1 cellular context compared by ENCODE assay signal in the genomic region with DNA sequence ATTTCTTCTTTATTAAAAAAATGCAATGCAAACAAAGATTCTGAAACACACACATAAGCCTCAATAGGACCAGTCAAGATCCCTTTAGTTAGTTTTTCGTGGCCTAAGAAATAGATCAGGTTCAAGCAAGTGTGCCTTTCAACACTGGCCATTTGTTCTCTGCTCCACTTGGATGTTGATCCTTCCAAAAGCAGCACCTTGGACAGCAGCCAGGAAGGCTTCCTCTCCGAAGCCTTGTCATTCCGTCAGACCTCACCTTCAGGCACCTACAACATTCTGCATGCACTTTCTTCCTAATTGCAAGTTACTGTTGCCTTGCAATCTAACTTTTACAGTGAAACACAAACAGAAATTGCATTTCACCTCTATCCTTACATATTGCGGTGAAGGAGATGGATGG.
TF ChIP-seq lines count a peak whose summit lies in the region.

No MANE protein-coding gene starts in this region.

TF ChIP-seq in WTC11, 78 proteins besides CTCF, POLR2A, EP300 and RAD21 (continued from another document):
- TF ChIP-seq, protein P1, sequence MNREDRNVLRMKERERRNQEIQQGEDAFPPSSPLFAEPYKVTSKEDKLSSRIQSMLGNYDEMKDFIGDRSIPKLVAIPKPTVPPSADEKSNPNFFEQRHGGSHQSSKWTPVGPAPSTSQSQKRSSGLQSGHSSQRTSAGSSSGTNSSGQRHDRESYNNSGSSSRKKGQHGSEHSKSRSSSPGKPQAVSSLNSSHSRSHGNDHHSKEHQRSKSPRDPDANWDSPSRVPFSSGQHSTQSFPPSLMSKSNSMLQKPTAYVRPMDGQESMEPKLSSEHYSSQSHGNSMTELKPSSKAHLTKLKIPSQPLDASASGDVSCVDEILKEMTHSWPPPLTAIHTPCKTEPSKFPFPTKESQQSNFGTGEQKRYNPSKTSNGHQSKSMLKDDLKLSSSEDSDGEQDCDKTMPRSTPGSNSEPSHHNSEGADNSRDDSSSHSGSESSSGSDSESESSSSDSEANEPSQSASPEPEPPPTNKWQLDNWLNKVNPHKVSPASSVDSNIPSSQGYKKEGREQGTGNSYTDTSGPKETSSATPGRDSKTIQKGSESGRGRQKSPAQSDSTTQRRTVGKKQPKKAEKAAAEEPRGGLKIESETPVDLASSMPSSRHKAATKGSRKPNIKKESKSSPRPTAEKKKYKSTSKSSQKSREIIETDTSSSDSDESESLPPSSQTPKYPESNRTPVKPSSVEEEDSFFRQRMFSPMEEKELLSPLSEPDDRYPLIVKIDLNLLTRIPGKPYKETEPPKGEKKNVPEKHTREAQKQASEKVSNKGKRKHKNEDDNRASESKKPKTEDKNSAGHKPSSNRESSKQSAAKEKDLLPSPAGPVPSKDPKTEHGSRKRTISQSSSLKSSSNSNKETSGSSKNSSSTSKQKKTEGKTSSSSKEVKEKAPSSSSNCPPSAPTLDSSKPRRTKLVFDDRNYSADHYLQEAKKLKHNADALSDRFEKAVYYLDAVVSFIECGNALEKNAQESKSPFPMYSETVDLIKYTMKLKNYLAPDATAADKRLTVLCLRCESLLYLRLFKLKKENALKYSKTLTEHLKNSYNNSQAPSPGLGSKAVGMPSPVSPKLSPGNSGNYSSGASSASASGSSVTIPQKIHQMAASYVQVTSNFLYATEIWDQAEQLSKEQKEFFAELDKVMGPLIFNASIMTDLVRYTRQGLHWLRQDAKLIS (CRISPR knock-in tag; IDR thresholded peaks at IDR 0.05; ENCODE audit: borderline replicate concordance), result 0 out of 2 replicates have a peak, but pooled peaks have one; percentile 37
- TF ChIP-seq SMAD4 (CRISPR knock-in tag; IDR thresholded peaks at IDR 0.05) (no peak), MXD4 (CRISPR knock-in tag; IDR thresholded peaks at IDR 0.05; ENCODE audit: borderline replicate concordance) (no peak), ETV6 (CRISPR knock-in tag; IDR thresholded peaks at IDR 0.05) (no peak; the same call in 1 of the 2 replicates), ZNF423 (CRISPR knock-in tag; IDR thresholded peaks at IDR 0.05) (no peak), JAZF1 (CRISPR knock-in tag; IDR thresholded peaks at IDR 0.05) (no peak), SP1 (CRISPR knock-in tag; conservative IDR thresholded peaks at IDR 0.05) (no peak), FOXJ3 (CRISPR knock-in tag; IDR thresholded peaks at IDR 0.05; ENCODE audit: borderline replicate concordance) (no peak), RELA (CRISPR knock-in tag; IDR thresholded peaks at IDR 0.05; ENCODE audit: borderline replicate concordance) (no peak), CREB1 (CRISPR knock-in tag; IDR thresholded peaks at IDR 0.05) (no peak), RORB (CRISPR knock-in tag; IDR thresholded peaks at IDR 0.05) (no peak), TEAD1 (CRISPR knock-in tag; IDR thresholded peaks at IDR 0.05) (peak; percentile 90), ELF4 (CRISPR knock-in tag; IDR thresholded peaks at IDR 0.05; ENCODE audit: low read depth) (no peak), IRF2 (CRISPR knock-in tag; IDR thresholded peaks at IDR 0.05; ENCODE audit: borderline replicate concordance, low read depth) (no peak), NR2C2 (CRISPR knock-in tag; IDR thresholded peaks at IDR 0.05) (no peak), OVOL2 (CRISPR knock-in tag; IDR thresholded peaks at IDR 0.05; ENCODE audit: borderline replicate concordance) (no peak), GABPB1 (CRISPR knock-in tag; IDR thresholded peaks at IDR 0.05) (no peak), ZNF317 (CRISPR knock-in tag; IDR thresholded peaks at IDR 0.05; ENCODE audit: borderline replicate concordance, low read depth) (no peak), ATF1 (CRISPR knock-in tag; IDR thresholded peaks at IDR 0.05) (no peak), NFYB (CRISPR knock-in tag; conservative IDR thresholded peaks at IDR 0.05; ENCODE audit: low read depth) (no peak), CBFB (CRISPR knock-in tag; IDR thresholded peaks at IDR 0.05; ENCODE audit: low read depth) (0 out of 2 replicates have a peak, but pooled peaks have one; percentile 43), NFE2L1 (CRISPR knock-in tag; IDR thresholded peaks at IDR 0.05) (peak; percentile 40; the same call in 1 of the 2 replicates), TEAD4 (CRISPR knock-in tag; IDR thresholded peaks at IDR 0.05) (peak; percentile 79)
- TF ChIP-seq, protein P2, sequence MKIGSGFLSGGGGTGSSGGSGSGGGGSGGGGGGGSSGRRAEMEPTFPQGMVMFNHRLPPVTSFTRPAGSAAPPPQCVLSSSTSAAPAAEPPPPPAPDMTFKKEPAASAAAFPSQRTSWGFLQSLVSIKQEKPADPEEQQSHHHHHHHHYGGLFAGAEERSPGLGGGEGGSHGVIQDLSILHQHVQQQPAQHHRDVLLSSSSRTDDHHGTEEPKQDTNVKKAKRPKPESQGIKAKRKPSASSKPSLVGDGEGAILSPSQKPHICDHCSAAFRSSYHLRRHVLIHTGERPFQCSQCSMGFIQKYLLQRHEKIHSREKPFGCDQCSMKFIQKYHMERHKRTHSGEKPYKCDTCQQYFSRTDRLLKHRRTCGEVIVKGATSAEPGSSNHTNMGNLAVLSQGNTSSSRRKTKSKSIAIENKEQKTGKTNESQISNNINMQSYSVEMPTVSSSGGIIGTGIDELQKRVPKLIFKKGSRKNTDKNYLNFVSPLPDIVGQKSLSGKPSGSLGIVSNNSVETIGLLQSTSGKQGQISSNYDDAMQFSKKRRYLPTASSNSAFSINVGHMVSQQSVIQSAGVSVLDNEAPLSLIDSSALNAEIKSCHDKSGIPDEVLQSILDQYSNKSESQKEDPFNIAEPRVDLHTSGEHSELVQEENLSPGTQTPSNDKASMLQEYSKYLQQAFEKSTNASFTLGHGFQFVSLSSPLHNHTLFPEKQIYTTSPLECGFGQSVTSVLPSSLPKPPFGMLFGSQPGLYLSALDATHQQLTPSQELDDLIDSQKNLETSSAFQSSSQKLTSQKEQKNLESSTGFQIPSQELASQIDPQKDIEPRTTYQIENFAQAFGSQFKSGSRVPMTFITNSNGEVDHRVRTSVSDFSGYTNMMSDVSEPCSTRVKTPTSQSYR (CRISPR knock-in tag; IDR thresholded peaks at IDR 0.05), result no peak
- TF ChIP-seq, protein P3, sequence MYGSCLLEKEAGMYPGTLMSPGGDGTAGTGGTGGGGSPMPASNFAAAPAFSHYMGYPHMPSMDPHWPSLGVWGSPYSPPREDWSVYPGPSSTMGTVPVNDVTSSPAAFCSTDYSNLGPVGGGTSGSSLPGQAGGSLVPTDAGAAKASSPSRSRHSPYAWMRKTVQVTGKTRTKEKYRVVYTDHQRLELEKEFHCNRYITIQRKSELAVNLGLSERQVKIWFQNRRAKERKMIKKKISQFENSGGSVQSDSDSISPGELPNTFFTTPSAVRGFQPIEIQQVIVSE (CRISPR knock-in tag; IDR thresholded peaks at IDR 0.05; ENCODE audit: borderline replicate concordance), result no peak
- TF ChIP-seq, protein P4, sequence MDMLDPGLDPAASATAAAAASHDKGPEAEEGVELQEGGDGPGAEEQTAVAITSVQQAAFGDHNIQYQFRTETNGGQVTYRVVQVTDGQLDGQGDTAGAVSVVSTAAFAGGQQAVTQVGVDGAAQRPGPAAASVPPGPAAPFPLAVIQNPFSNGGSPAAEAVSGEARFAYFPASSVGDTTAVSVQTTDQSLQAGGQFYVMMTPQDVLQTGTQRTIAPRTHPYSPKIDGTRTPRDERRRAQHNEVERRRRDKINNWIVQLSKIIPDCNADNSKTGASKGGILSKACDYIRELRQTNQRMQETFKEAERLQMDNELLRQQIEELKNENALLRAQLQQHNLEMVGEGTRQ (CRISPR knock-in tag; IDR thresholded peaks at IDR 0.05), result no peak
- TF ChIP-seq, protein P5, sequence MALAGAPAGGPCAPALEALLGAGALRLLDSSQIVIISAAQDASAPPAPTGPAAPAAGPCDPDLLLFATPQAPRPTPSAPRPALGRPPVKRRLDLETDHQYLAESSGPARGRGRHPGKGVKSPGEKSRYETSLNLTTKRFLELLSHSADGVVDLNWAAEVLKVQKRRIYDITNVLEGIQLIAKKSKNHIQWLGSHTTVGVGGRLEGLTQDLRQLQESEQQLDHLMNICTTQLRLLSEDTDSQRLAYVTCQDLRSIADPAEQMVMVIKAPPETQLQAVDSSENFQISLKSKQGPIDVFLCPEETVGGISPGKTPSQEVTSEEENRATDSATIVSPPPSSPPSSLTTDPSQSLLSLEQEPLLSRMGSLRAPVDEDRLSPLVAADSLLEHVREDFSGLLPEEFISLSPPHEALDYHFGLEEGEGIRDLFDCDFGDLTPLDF (CRISPR knock-in tag; IDR thresholded peaks at IDR 0.05), result no peak
- TF ChIP-seq, protein P6, sequence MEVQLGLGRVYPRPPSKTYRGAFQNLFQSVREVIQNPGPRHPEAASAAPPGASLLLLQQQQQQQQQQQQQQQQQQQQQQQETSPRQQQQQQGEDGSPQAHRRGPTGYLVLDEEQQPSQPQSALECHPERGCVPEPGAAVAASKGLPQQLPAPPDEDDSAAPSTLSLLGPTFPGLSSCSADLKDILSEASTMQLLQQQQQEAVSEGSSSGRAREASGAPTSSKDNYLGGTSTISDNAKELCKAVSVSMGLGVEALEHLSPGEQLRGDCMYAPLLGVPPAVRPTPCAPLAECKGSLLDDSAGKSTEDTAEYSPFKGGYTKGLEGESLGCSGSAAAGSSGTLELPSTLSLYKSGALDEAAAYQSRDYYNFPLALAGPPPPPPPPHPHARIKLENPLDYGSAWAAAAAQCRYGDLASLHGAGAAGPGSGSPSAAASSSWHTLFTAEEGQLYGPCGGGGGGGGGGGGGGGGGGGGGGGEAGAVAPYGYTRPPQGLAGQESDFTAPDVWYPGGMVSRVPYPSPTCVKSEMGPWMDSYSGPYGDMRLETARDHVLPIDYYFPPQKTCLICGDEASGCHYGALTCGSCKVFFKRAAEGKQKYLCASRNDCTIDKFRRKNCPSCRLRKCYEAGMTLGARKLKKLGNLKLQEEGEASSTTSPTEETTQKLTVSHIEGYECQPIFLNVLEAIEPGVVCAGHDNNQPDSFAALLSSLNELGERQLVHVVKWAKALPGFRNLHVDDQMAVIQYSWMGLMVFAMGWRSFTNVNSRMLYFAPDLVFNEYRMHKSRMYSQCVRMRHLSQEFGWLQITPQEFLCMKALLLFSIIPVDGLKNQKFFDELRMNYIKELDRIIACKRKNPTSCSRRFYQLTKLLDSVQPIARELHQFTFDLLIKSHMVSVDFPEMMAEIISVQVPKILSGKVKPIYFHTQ (CRISPR knock-in tag; IDR thresholded peaks at IDR 0.05), result no peak
- TF ChIP-seq, protein P7, sequence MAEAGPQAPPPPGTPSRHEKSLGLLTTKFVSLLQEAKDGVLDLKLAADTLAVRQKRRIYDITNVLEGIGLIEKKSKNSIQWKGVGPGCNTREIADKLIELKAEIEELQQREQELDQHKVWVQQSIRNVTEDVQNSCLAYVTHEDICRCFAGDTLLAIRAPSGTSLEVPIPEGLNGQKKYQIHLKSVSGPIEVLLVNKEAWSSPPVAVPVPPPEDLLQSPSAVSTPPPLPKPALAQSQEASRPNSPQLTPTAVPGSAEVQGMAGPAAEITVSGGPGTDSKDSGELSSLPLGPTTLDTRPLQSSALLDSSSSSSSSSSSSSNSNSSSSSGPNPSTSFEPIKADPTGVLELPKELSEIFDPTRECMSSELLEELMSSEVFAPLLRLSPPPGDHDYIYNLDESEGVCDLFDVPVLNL (CRISPR knock-in tag; IDR thresholded peaks at IDR 0.05; ENCODE audit: borderline replicate concordance, low read depth), result no peak
- TF ChIP-seq, protein P8, sequence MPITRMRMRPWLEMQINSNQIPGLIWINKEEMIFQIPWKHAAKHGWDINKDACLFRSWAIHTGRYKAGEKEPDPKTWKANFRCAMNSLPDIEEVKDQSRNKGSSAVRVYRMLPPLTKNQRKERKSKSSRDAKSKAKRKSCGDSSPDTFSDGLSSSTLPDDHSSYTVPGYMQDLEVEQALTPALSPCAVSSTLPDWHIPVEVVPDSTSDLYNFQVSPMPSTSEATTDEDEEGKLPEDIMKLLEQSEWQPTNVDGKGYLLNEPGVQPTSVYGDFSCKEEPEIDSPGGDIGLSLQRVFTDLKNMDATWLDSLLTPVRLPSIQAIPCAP (CRISPR knock-in tag; IDR thresholded peaks at IDR 0.05), result peak; percentile 77; the same call in 1 of the 2 replicates
- TF ChIP-seq, protein P9, sequence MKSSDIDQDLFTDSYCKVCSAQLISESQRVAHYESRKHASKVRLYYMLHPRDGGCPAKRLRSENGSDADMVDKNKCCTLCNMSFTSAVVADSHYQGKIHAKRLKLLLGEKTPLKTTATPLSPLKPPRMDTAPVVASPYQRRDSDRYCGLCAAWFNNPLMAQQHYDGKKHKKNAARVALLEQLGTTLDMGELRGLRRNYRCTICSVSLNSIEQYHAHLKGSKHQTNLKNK (CRISPR knock-in tag; IDR thresholded peaks at IDR 0.05), result no peak
- TF ChIP-seq, protein P10, sequence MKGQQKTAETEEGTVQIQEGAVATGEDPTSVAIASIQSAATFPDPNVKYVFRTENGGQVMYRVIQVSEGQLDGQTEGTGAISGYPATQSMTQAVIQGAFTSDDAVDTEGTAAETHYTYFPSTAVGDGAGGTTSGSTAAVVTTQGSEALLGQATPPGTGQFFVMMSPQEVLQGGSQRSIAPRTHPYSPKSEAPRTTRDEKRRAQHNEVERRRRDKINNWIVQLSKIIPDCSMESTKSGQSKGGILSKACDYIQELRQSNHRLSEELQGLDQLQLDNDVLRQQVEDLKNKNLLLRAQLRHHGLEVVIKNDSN (CRISPR knock-in tag; IDR thresholded peaks at IDR 0.05), result peak; percentile 56; the same call in 1 of the 2 replicates
- TF ChIP-seq, protein P11, sequence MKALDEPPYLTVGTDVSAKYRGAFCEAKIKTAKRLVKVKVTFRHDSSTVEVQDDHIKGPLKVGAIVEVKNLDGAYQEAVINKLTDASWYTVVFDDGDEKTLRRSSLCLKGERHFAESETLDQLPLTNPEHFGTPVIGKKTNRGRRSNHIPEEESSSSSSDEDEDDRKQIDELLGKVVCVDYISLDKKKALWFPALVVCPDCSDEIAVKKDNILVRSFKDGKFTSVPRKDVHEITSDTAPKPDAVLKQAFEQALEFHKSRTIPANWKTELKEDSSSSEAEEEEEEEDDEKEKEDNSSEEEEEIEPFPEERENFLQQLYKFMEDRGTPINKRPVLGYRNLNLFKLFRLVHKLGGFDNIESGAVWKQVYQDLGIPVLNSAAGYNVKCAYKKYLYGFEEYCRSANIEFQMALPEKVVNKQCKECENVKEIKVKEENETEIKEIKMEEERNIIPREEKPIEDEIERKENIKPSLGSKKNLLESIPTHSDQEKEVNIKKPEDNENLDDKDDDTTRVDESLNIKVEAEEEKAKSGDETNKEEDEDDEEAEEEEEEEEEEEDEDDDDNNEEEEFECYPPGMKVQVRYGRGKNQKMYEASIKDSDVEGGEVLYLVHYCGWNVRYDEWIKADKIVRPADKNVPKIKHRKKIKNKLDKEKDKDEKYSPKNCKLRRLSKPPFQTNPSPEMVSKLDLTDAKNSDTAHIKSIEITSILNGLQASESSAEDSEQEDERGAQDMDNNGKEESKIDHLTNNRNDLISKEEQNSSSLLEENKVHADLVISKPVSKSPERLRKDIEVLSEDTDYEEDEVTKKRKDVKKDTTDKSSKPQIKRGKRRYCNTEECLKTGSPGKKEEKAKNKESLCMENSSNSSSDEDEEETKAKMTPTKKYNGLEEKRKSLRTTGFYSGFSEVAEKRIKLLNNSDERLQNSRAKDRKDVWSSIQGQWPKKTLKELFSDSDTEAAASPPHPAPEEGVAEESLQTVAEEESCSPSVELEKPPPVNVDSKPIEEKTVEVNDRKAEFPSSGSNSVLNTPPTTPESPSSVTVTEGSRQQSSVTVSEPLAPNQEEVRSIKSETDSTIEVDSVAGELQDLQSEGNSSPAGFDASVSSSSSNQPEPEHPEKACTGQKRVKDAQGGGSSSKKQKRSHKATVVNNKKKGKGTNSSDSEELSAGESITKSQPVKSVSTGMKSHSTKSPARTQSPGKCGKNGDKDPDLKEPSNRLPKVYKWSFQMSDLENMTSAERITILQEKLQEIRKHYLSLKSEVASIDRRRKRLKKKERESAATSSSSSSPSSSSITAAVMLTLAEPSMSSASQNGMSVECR (CRISPR knock-in tag; IDR thresholded peaks at IDR 0.05; ENCODE audit: borderline replicate concordance), result 0 out of 2 replicates have a peak, but pooled peaks have one; percentile 62
- TF ChIP-seq, protein P12, sequence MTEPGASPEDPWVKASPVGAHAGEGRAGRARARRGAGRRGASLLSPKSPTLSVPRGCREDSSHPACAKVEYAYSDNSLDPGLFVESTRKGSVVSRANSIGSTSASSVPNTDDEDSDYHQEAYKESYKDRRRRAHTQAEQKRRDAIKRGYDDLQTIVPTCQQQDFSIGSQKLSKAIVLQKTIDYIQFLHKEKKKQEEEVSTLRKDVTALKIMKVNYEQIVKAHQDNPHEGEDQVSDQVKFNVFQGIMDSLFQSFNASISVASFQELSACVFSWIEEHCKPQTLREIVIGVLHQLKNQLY (CRISPR knock-in tag; IDR thresholded peaks at IDR 0.05), result no peak
TF ChIP-seq in WTC11: peak in this region for 17.
